ENCODE assay signal across 9 cellular contexts in the genomic region with DNA sequence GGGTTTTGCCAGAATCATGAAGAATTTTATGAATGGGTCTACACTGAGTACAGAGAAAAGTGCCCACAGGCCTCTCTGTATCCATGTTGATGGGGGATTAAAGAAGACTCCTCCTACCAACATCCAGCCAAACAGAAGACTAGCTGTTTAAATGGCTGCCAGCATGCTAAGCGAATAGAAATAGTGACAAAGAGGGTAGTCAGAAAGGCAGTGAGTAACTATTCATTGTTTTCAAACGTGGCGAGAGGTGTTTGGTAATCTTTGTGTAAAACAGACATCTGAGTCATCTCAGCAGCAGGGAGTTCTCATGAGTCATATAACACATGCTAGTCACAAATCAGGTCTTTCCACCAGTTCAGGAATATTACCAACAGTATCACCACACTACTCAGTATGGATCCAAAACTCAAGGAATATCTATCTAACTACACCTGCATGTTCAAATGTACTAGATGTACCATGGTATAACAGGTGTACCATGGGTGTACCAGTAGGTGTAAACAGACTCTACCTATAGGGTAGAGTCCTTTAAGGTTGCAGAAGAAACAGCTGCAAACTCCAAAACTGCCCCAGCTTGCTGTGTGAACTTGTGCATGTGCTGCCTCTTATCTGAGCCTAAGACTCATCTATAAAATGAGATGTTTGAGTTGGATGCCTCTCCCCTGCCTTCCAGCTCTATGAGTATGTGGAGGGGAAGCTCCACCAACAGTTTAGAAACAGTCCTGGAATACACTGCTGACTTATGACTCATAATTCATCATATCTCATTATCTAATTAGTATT.
DNase-seq lines count a peak whose midpoint lies in the region; ATAC-seq and TF ChIP-seq lines count a peak whose summit lies in the region.
"Had no signal": no experiment of that assay in that cellular context is flagged by ENCODE, and none has a peak within 500 bp of the region (broad histone marks: within the 10 kb centered on the region; RNA-seq: fewer than 3 reads in every experiment).

No MANE protein-coding gene starts in this region.

- peak; percentile 95 for ATAC-seq in activated T-helper 17 cell treated with anti-CD3 and anti-CD28 coated beads, Interleukin-2, amount 50 U/mL, for 72 hours (replicated peaks)
- ATAC-seq in left lung (peak; percentile 80), GM21367 (IDR thresholded peaks at IDR 0.05; ENCODE audit: unreplicated experiment) (no peak)

- no peaks in the 10 kb centered on the region for H3K9me3 Mint-ChIP-seq in activated T-helper 17 cell treated with anti-CD3 and anti-CD28 coated beads, Interleukin-2, amount 50 U/mL, for 72 hours
- peaks cover 18% of the 10 kb centered on the region for H3K9me3 Mint-ChIP-seq in endodermal cell

- TF ChIP-seq CTCF in AG04449 (IDR thresholded peaks at IDR 0.05; ENCODE audit: insufficient read depth, low read length, missing control alignments) (no peak), HFF-Myc (IDR thresholded peaks at IDR 0.05; ENCODE audit: low read depth, low read length, missing control alignments) (no peak), left lung (IDR thresholded peaks at IDR 0.05) (no peak), endodermal cell (conservative IDR thresholded peaks at IDR 0.05) (no peak)

- CTCF ChIA-PET in AG04449 (lab: Yijun Ruan, JAX), result interaction anchor here (1.0 to 2.2 kb wide), 5 partner anchors 9 to 32 kb away, joined by 3 to 5 read pairs (median 3); no protein-coding TSS in a partner anchor

- no peak overlapping the region for H3K4me3 ChIP-seq in AG04449 (ENCODE audit: low read depth, low read length)
- H3K4me3 ChIP-seq in HFF-Myc (replicated peaks; ENCODE audit: low read depth, low read length), result no peak overlapping the region
- H3K4me3 ChIP-seq in left lung, result no peak overlapping the region
- no peak overlapping the region for H3K4me3 ChIP-seq in endodermal cell (ENCODE audit: low read length)

- H3K4me1 ChIP-seq in left lung (peaks cover 0 to 15% of the 10 kb centered on the region in 2 donors), endodermal cell (ENCODE audit: control insufficient read depth, insufficient read depth, low read length) (peaks cover 3% of the 10 kb centered on the region)

- H3K9me3 ChIP-seq in left lung (no peaks in the 10 kb centered on the region), endodermal cell (ENCODE audit: control insufficient read depth, low read length) (peaks cover 24% of the 10 kb centered on the region)
- H3K9me3 ChIP-seq: neutrophil had no signal

- no peaks in the 10 kb centered on the region for H3K27me3 Mint-ChIP-seq in activated T-helper 17 cell treated with anti-CD3 and anti-CD28 coated beads, Interleukin-2, amount 50 U/mL, for 72 hours
- no peaks in the 10 kb centered on the region for H3K27me3 Mint-ChIP-seq in endodermal cell (ENCODE audit: insufficient read depth)

- WGBS in endodermal cell (ENCODE audit: insufficient coverage in 1 of 2, insufficient read length in 1 of 2), 2 experiments, result 85% methylated on average over 3 of the region's 3 CpGs; no CpG with 5 or more reads in 1 of the 2 experiments

- H3K9ac ChIP-seq in endodermal cell (ENCODE audit: extremely low read depth, low read length, poor library complexity, severe bottlenecking), result no peak overlapping the region

- H3K36me3 ChIP-seq in left lung, result no peaks in the 10 kb centered on the region
- no peaks in the 10 kb centered on the region for H3K36me3 ChIP-seq in endodermal cell (ENCODE audit: control insufficient read depth, insufficient read depth, low read length)
- H3K36me3 ChIP-seq: neutrophil had no signal

- H3K4me3 Mint-ChIP-seq in activated T-helper 17 cell treated with anti-CD3 and anti-CD28 coated beads, Interleukin-2, amount 50 U/mL, for 72 hours, result peak overlapping the region; percentile 1
- no peak overlapping the region for H3K4me3 Mint-ChIP-seq in endodermal cell

- peaks cover 34% of the 10 kb centered on the region for H3K4me1 Mint-ChIP-seq in activated T-helper 17 cell treated with anti-CD3 and anti-CD28 coated beads, Interleukin-2, amount 50 U/mL, for 72 hours
- peaks cover 7% of the 10 kb centered on the region for H3K4me1 Mint-ChIP-seq in endodermal cell

- H3K27ac Mint-ChIP-seq in activated T-helper 17 cell treated with anti-CD3 and anti-CD28 coated beads, Interleukin-2, amount 50 U/mL, for 72 hours, result peak overlapping the region; percentile 50
- no peak overlapping the region for H3K27ac Mint-ChIP-seq in endodermal cell

- no peaks in the 10 kb centered on the region for H3K36me3 Mint-ChIP-seq in activated T-helper 17 cell treated with anti-CD3 and anti-CD28 coated beads, Interleukin-2, amount 50 U/mL, for 72 hours (ENCODE audit: low read depth)
- H3K36me3 Mint-ChIP-seq in endodermal cell (ENCODE audit: low read depth), result peaks cover 7% of the 10 kb centered on the region

- peak; percentile 89 for DNase-seq in AG04449 (ENCODE audit: low read depth, low spot score)
- peak; percentile 98 for DNase-seq in HFF-Myc (ENCODE audit: extremely low read depth, low read depth)
- no peak for DNase-seq in left lung
- no peak for DNase-seq in endodermal cell
- no peak for DNase-seq in cerebellar nuclear complex (lab: John Stamatoyannopoulos, UW)
- DNase-seq in NCI-H2196 (lab: John Stamatoyannopoulos, UW; ENCODE audit: unreplicated experiment), result no peak

- intact Hi-C loops in left lung (cut with DNase I), result no loop called here

- H3K27me3 ChIP-seq in left lung (no peaks in the 10 kb centered on the region), endodermal cell (ENCODE audit: control insufficient read depth, insufficient read depth, low read length, poor library complexity, severe bottlenecking) (no peaks in the 10 kb centered on the region)
- H3K27me3 ChIP-seq: neutrophil had no signal

- peak overlapping the region; percentile 17 to 60 for H3K27ac ChIP-seq in left lung
- no peak overlapping the region for H3K27ac ChIP-seq in endodermal cell (ENCODE audit: low read depth, low read length)
- H3K27ac ChIP-seq: neutrophil had no signal

- POLR2A ChIA-PET in AG04449 (lab: Yijun Ruan, JAX), result interaction anchor here (0.6 to 1.8 kb wide), 8 partner anchors 11 to 654 kb away, joined by 3 to 8 read pairs (median 4); a partner anchor contains a TSS

Comparison
In these comparisons a context has a peak if more than half of its experiments do, and no peak if none do; other contexts are left out.
1. DNase-seq: peak in AG04449 (single experiment) and HFF-Myc (single experiment); none in left lung (0 of 2), endodermal cell (single experiment), cerebellar nuclear complex (0 of 2) and NCI-H2196 (single experiment).